ENCODE assay signal across 30 cellular contexts in genomic region chr1:187549540-187549939, GRCh38.
"Had no signal": no experiment of that assay in that cellular context is flagged by ENCODE, and none has a peak within 500 bp of the region (broad histone marks: within the 10 kb centered on the region; RNA-seq: fewer than 3 reads in every experiment).

No MANE protein-coding gene starts in this region.

- H3K4me1 ChIP-seq: colonic mucosa, esophagus squamous epithelium, gastroesophageal sphincter had no signal

- DNase-seq: activated B cell treated with CpG ODN at 0.5 μM for 24 hours; activated CD4-positive, alpha-beta T cell treated with anti-CD3 and anti-CD28 coated beads for 48 hours; activated CD4-positive, alpha-beta T cell treated with anti-CD3 and anti-CD28 coated beads, Interleukin-2, amount 50 U/mL, for 1 hour; activated CD4-positive, alpha-beta T cell treated with anti-CD3 and anti-CD28 coated beads, Interleukin-2, amount 50 U/mL, for 48 hours; activated CD8-positive, alpha-beta memory T cell treated with anti-CD3 and anti-CD28 coated beads for 24 hours; activated CD8-positive, alpha-beta T cell treated with anti-CD3 and anti-CD28 coated beads for 36 hours; activated effector memory CD4-positive, alpha-beta T cell treated with Interleukin-2 at 50 U/mL for 16 hours; activated gamma-delta T cell treated with Interleukin-2 at 50 U/mL for 16 hours; activated naive CD4-positive, alpha-beta T cell treated with anti-CD3 and anti-CD28 coated beads, Interleukin-2, amount 50 U/mL, for 16 hours; activated naive CD4-positive, alpha-beta T cell treated with Interleukin-2 at 50 U/mL for 16 hours; activated T-cell treated with anti-CD3 and anti-CD28 coated beads, Interleukin-2, amount 50 U/mL, for 4 hours; amniotic stem cell; anterior cingulate cortex; brain microvascular endothelial cell; central memory CD4-positive, alpha-beta T cell; cerebellar nuclear complex; colonic mucosa; effector CD8-positive, alpha-beta T cell; esophagus squamous epithelium; foreskin melanocyte; T-helper 1 cell; T-helper 17 cell; T1000 had no signal

- H3K27ac Mint-ChIP-seq: activated B cell treated with CpG ODN at 0.5 μM for 24 hours; activated CD8-positive, alpha-beta T cell treated with anti-CD3 and anti-CD28 coated beads for 36 hours; activated naive CD8-positive, alpha-beta T cell; activated T-helper 17 cell treated with anti-CD3 and anti-CD28 coated beads, Interleukin-2, amount 50 U/mL, for 72 hours; T-helper 17 cell; T-helper 2 cell treated with Interferon-gamma antibody and Interleukin-4, amounts not matched to agents 5 μg/mL and 100 μg/mL, for 36 hours had no signal

- H3K36me3 Mint-ChIP-seq: activated naive CD8-positive, alpha-beta T cell had no signal

- H3K36me3 ChIP-seq: brain microvascular endothelial cell, colonic mucosa, esophagus squamous epithelium, gastroesophageal sphincter, WERI-Rb-1 had no signal

- H3K27ac ChIP-seq: brain microvascular endothelial cell, colonic mucosa, epithelial cell of prostate, esophagus squamous epithelium, gastroesophageal sphincter, WERI-Rb-1 had no signal

- H3K9me3 ChIP-seq: colonic mucosa, gastroesophageal sphincter had no signal

- ATAC-seq: activated CD4-positive, CD25-positive, alpha-beta regulatory T cell treated with anti-CD3 and anti-CD28 coated beads, Interleukin-2, amount 50 U/mL, for 24 hours; activated CD8-positive, alpha-beta T cell treated with anti-CD3 and anti-CD28 coated beads for 36 hours; activated T-cell treated with anti-CD3 and anti-CD28 coated beads, Interleukin-2, amount 50 U/mL, for 4 hours; activated T-helper 17 cell treated with anti-CD3 and anti-CD28 coated beads, Interleukin-2, amount 50 U/mL, for 72 hours; gastroesophageal sphincter; T-helper 17 cell had no signal

- H3K27me3 Mint-ChIP-seq: activated B cell treated with CpG ODN at 0.5 μM for 24 hours; activated CD8-positive, alpha-beta T cell treated with anti-CD3 and anti-CD28 coated beads for 36 hours; activated naive CD8-positive, alpha-beta T cell; activated T-helper 17 cell treated with anti-CD3 and anti-CD28 coated beads, Interleukin-2, amount 50 U/mL, for 72 hours; T-helper 17 cell had no signal

- H3K4me3 ChIP-seq: colonic mucosa, esophagus squamous epithelium, gastroesophageal sphincter had no signal

- H3K4me3 Mint-ChIP-seq: activated B cell treated with CpG ODN at 0.5 μM for 24 hours; activated CD8-positive, alpha-beta T cell treated with anti-CD3 and anti-CD28 coated beads for 36 hours; activated naive CD8-positive, alpha-beta T cell; activated T-cell treated with anti-CD3 and anti-CD28 coated beads, Interleukin-2, amount 50 U/mL, for 4 hours; activated T-helper 17 cell treated with anti-CD3 and anti-CD28 coated beads, Interleukin-2, amount 50 U/mL, for 72 hours; T-helper 17 cell; T-helper 2 cell treated with Interferon-gamma antibody and Interleukin-4, amounts not matched to agents 5 μg/mL and 100 μg/mL, for 36 hours had no signal

- H3K27me3 ChIP-seq: brain microvascular endothelial cell, colonic mucosa, esophagus squamous epithelium, gastroesophageal sphincter had no signal

- H3K4me1 Mint-ChIP-seq: activated B cell treated with CpG ODN at 0.5 μM for 24 hours; activated T-helper 17 cell treated with anti-CD3 and anti-CD28 coated beads, Interleukin-2, amount 50 U/mL, for 72 hours; T-helper 17 cell had no signal
